19 cellular contexts compared by ENCODE assay signal in genomic region chr4:38625508-38625907, GRCh38.
"Had no signal": no experiment of that assay in that cellular context is flagged by ENCODE, and none has a peak within 500 bp of the region (broad histone marks: within the 10 kb centered on the region; RNA-seq: fewer than 3 reads in every experiment).

No MANE protein-coding gene starts in this region.

- H3K9me3 Mint-ChIP-seq: effector memory CD8-positive, alpha-beta T cell; mesothelial cell of epicardium; stimulated activated memory B cell treated with anti-CD40 and anti-IgM and Interleukin-4, amounts not matched to agents 10 μg/mL and 1 μg/mL and 100 μg/mL, for 72 hours; T-helper 1 cell treated with Interleukin-12 subunit alpha and Interleukin-12 subunit beta and Interleukin-4 antibody, amounts not matched to agents 30 μg/mL and 1 μg/mL, for 36 hours had no signal

- H3K36me3 ChIP-seq: adrenal gland, gastroesophageal sphincter, heart right ventricle, ovary, uterus, WERI-Rb-1 had no signal

- DNase-seq: activated gamma-delta T cell; activated T-cell treated with anti-CD3 and anti-CD28 coated beads, Interleukin-2, amount 50 U/mL, for 48 hours; adrenal gland; dermis blood vessel endothelial cell; effector memory CD8-positive, alpha-beta T cell; heart right ventricle; ovary; stimulated activated CD4-positive, alpha-beta T cell treated with anti-CD3 and anti-CD28 coated beads, Interleukin-2, amount 100 ng/mL, for 24 hours; substantia nigra; uterus; WERI-Rb-1 had no signal

- H3K4me3 ChIP-seq: adrenal gland, gastroesophageal sphincter, heart right ventricle, lung, ovary, tibial nerve, uterus had no signal

- ATAC-seq: effector memory CD8-positive, alpha-beta T cell; gastroesophageal sphincter; heart right ventricle; SK-N-SH treated with all-trans-retinoic acid at 6 μM for 48 hours; stimulated activated memory B cell treated with anti-CD40 and anti-IgM and Interleukin-4, amounts not matched to agents 10 μg/mL and 1 μg/mL and 100 μg/mL, for 72 hours had no signal

- H3K27me3 Mint-ChIP-seq: effector memory CD8-positive, alpha-beta T cell; stimulated activated memory B cell treated with anti-CD40 and anti-IgM and Interleukin-4, amounts not matched to agents 10 μg/mL and 1 μg/mL and 100 μg/mL, for 72 hours had no signal

- FAIRE-seq: islet of Langerhans had no signal

- H3K4me1 Mint-ChIP-seq: stimulated activated memory B cell treated with anti-CD40 and anti-IgM and Interleukin-4, amounts not matched to agents 10 μg/mL and 1 μg/mL and 100 μg/mL, for 72 hours had no signal

- H3K27ac Mint-ChIP-seq: effector memory CD8-positive, alpha-beta T cell; mesothelial cell of epicardium; stimulated activated memory B cell treated with anti-CD40 and anti-IgM and Interleukin-4, amounts not matched to agents 10 μg/mL and 1 μg/mL and 100 μg/mL, for 72 hours; T-helper 1 cell treated with Interleukin-12 subunit alpha and Interleukin-12 subunit beta and Interleukin-4 antibody, amounts not matched to agents 30 μg/mL and 1 μg/mL, for 36 hours had no signal

- H3K36me3 Mint-ChIP-seq: stimulated activated memory B cell treated with anti-CD40 and anti-IgM and Interleukin-4, amounts not matched to agents 10 μg/mL and 1 μg/mL and 100 μg/mL, for 72 hours had no signal

- H3K9me3 ChIP-seq: adrenal gland, gastroesophageal sphincter, heart right ventricle, ovary, tibial nerve, uterus had no signal

- H3K4me3 Mint-ChIP-seq: effector memory CD8-positive, alpha-beta T cell; mesothelial cell of epicardium; stimulated activated memory B cell treated with anti-CD40 and anti-IgM and Interleukin-4, amounts not matched to agents 10 μg/mL and 1 μg/mL and 100 μg/mL, for 72 hours; T-helper 1 cell treated with Interleukin-12 subunit alpha and Interleukin-12 subunit beta and Interleukin-4 antibody, amounts not matched to agents 30 μg/mL and 1 μg/mL, for 36 hours had no signal

- H3K27ac ChIP-seq: adrenal gland, heart right ventricle, ovary, tibial nerve, uterus, WERI-Rb-1 had no signal

- H3K4me1 ChIP-seq: adrenal gland, uterus had no signal

- H3K27me3 ChIP-seq: adrenal gland, gastroesophageal sphincter, heart right ventricle, ovary, tibial nerve, uterus had no signal
